Comparison of ENCODE assay signal across 12 cellular contexts in genomic region chr6:7169296-7169721, GRCh38.
DNase-seq lines count a peak whose midpoint lies in the region; ATAC-seq and TF ChIP-seq lines count a peak whose summit lies in the region.
"Had no signal": no experiment of that assay in that cellular context is flagged by ENCODE, and none has a peak within 500 bp of the region (broad histone marks: within the 10 kb centered on the region; RNA-seq: fewer than 3 reads in every experiment).

No MANE protein-coding gene starts in this region.

- H3K4me1 ChIP-seq in H9 (ENCODE audit: insufficient read depth, low read length): peaks cover 16% of the 10 kb centered on the region
- H3K4me1 ChIP-seq in right lobe of liver: peaks cover 0 to 88% (median 43%) of the 10 kb centered on the region in 4 donors
- H3K4me1 ChIP-seq in stomach smooth muscle (ENCODE audit: control insufficient read depth, insufficient read depth, low read length): peaks cover 62% of the 10 kb centered on the region

- TF ChIP-seq CTCF in H9 (conservative IDR thresholded peaks at IDR 0.05): no peak
- no peak for TF ChIP-seq CTCF in right lobe of liver (IDR thresholded peaks at IDR 0.05)
- TF ChIP-seq CTCF in natural killer cell (IDR thresholded peaks at IDR 0.05): no peak
- TF ChIP-seq CTCF in progenitor cell of endocrine pancreas (IDR thresholded peaks at IDR 0.05; ENCODE audit: unreplicated experiment): no peak

- no peak overlapping the region for H3K18ac ChIP-seq in H9 (ENCODE audit: insufficient read length, low read depth, low read length)

- TF ChIP-seq POLR2A in right lobe of liver (IDR thresholded peaks at IDR 0.05): no peak

- H2BK20ac ChIP-seq in H9 (ENCODE audit: low read depth, low read length, poor library complexity, severe bottlenecking): no peak overlapping the region

- no peak overlapping the region for H2BK120ac ChIP-seq in H9 (ENCODE audit: low read depth, low read length, poor library complexity, severe bottlenecking)

- H3K9me3 Mint-ChIP-seq in H9: no peaks in the 10 kb centered on the region
- no peaks in the 10 kb centered on the region for H3K9me3 Mint-ChIP-seq in natural killer cell
- H3K9me3 Mint-ChIP-seq in progenitor cell of endocrine pancreas (ENCODE audit: low read depth): no peaks in the 10 kb centered on the region
- H3K9me3 Mint-ChIP-seq: activated T-helper 17 cell treated with anti-CD3 and anti-CD28 coated beads, Interleukin-2, amount 50 U/mL, for 72 hours had no signal

- H2AK5ac ChIP-seq in H9 (ENCODE audit: insufficient read length, low read length): no peak overlapping the region

- H3K79me1 ChIP-seq in H9 (ENCODE audit: insufficient read depth, low read depth, low read length, poor library complexity, severe bottlenecking): no peaks in the 10 kb centered on the region

- no peak overlapping the region for H3K4me2 ChIP-seq in H9 (ENCODE audit: insufficient read depth, insufficient read length, low read length)

- H3K4me3 Mint-ChIP-seq in H9 (no peak overlapping the region), natural killer cell (no peak overlapping the region), progenitor cell of endocrine pancreas (ENCODE audit: low read depth) (no peak overlapping the region)
- H3K4me3 Mint-ChIP-seq: activated T-helper 17 cell treated with anti-CD3 and anti-CD28 coated beads, Interleukin-2, amount 50 U/mL, for 72 hours had no signal

- no peak overlapping the region for H2BK12ac ChIP-seq in H9 (ENCODE audit: insufficient read length, low read depth, low read length)

- H3K27ac Mint-ChIP-seq in H9 (peak overlapping the region in 2 of 3 experiments; percentile 79 to 85; a peak in 3 of 7 replicates), natural killer cell (no peak overlapping the region), progenitor cell of endocrine pancreas (no peak overlapping the region)
- H3K27ac Mint-ChIP-seq: activated T-helper 17 cell treated with anti-CD3 and anti-CD28 coated beads, Interleukin-2, amount 50 U/mL, for 72 hours had no signal

- H3K36me3 Mint-ChIP-seq in H9 (ENCODE audit: insufficient read depth in 1 of 3, low read depth in 3 of 3) (peaks cover 0 to 2% (median 0%) of the 10 kb centered on the region in 3 experiments; a peak in 1 of 7 replicates), natural killer cell (no peaks in the 10 kb centered on the region), progenitor cell of endocrine pancreas (ENCODE audit: insufficient read depth) (no peaks in the 10 kb centered on the region)

- intact Hi-C loops in right lobe of liver (cut with DNase I) (loop anchor here in 1 of 2 donors (10.0 kb wide), 1 partner anchor 65 kb away; no protein-coding TSS in a partner anchor), natural killer cell (cut with micrococcal nuclease) (no loop called here)

- H3T11ph ChIP-seq in H9 (ENCODE audit: low read length): no peak overlapping the region

- no peak overlapping the region for H3K56ac ChIP-seq in H9 (ENCODE audit: insufficient read length, low read depth, low read length)

- no peak for DNase-seq in H9
- DNase-seq in dermis blood vessel endothelial cell: peak; percentile 32
- DNase-seq in right lobe of liver: no peak
- no peak for DNase-seq in natural killer cell
- no peak for DNase-seq in progenitor cell of endocrine pancreas (ENCODE audit: low spot score, unreplicated experiment)
- DNase-seq in KG1 (lab: John Stamatoyannopoulos, UW): no peak
- DNase-seq: NCI-H1436 treated with DMSO at 0.1 percent for 48 hours, retina had no signal

- no peaks in the 10 kb centered on the region for H3K23me2 ChIP-seq in H9 (ENCODE audit: insufficient read length, low read depth, low read length, poor library complexity, severe bottlenecking)

- H3K23ac ChIP-seq in H9 (ENCODE audit: insufficient read length, low read depth, low read length): no peak overlapping the region

- H2AFZ ChIP-seq in H9 (ENCODE audit: low read length): no peak overlapping the region

- H2BK15ac ChIP-seq in H9 (ENCODE audit: low read depth, low read length): no peak overlapping the region

- H3K27ac ChIP-seq in H9 (ENCODE audit: insufficient read length, low read depth, low read length) (no peak overlapping the region), right lobe of liver (peak overlapping the region; percentile 63 to 88 (median 77)), stomach smooth muscle (ENCODE audit: low read length) (peak overlapping the region; percentile 55)

- H3K36me3 ChIP-seq in right lobe of liver (no peaks in the 10 kb centered on the region), stomach smooth muscle (ENCODE audit: control insufficient read depth in 2 of 2, insufficient read depth in 2 of 2, low read length in 2 of 2) (no peaks in the 10 kb centered on the region)

- H3K27me3 ChIP-seq in H9 (ENCODE audit: insufficient read depth, low read length) (no peaks in the 10 kb centered on the region), right lobe of liver (no peaks in the 10 kb centered on the region), stomach smooth muscle (ENCODE audit: control insufficient read depth in 1 of 2, insufficient read depth in 2 of 2, low read length in 2 of 2) (no peaks in the 10 kb centered on the region)

- H4K20me1 ChIP-seq in H9 (ENCODE audit: control insufficient read depth, insufficient read depth, insufficient read length): no peaks in the 10 kb centered on the region

- no peaks in the 10 kb centered on the region for H3K9me3 ChIP-seq in H9 (ENCODE audit: control insufficient read depth, low read depth, low read length)
- no peaks in the 10 kb centered on the region for H3K9me3 ChIP-seq in right lobe of liver
- H3K9me3 ChIP-seq in stomach smooth muscle (ENCODE audit: control insufficient read depth in 2 of 2, low read length in 2 of 2): no peaks in the 10 kb centered on the region

- H4K8ac ChIP-seq in H9 (replicated peaks; ENCODE audit: insufficient read length, low read depth, low read length): no peak overlapping the region

- H2BK5ac ChIP-seq in H9 (ENCODE audit: insufficient read length, low read length): no peak overlapping the region

- no peak overlapping the region for H3K4me3 ChIP-seq in right lobe of liver
- H3K4me3 ChIP-seq in stomach smooth muscle (ENCODE audit: low read length in 2 of 2): peak overlapping the region in 1 of 2 donors; percentile 35

- no peaks in the 10 kb centered on the region; the same call in 1 of the 2 replicates for H3K79me2 ChIP-seq in H9 (ENCODE audit: insufficient read depth, low read length)

- H4K91ac ChIP-seq in H9 (ENCODE audit: insufficient read length, low read depth, low read length): no peak overlapping the region

- peaks cover 66 to 67% of the 10 kb centered on the region in 2 experiments for H3K4me1 Mint-ChIP-seq in H9
- peaks cover 57 to 68% of the 10 kb centered on the region in 2 donors for H3K4me1 Mint-ChIP-seq in natural killer cell
- H3K4me1 Mint-ChIP-seq in progenitor cell of endocrine pancreas (ENCODE audit: low read depth): peaks cover 54% of the 10 kb centered on the region

- no CpG with 5 or more reads among the region's 3 CpGs for WGBS in H9 (ENCODE audit: extremely low coverage, insufficient read length, low lambda C conversion rate)
- 29% methylated on average over 3 of the region's 3 CpGs for WGBS in right lobe of liver (ENCODE audit: insufficient coverage, low coverage, low lambda C conversion rate, missing lambda C conversion rate)

- H4K5ac ChIP-seq in H9 (ENCODE audit: insufficient read length, low read depth, low read length): no peak overlapping the region

- peak; percentile 13 to 40 (median 24) for ATAC-seq in right lobe of liver
- ATAC-seq in natural killer cell: no peak
- ATAC-seq in GM21737 (IDR thresholded peaks at IDR 0.05; ENCODE audit: unreplicated experiment): no peak
- ATAC-seq: activated T-helper 17 cell treated with anti-CD3 and anti-CD28 coated beads, Interleukin-2, amount 50 U/mL, for 72 hours; HCT116 had no signal

- H3K9ac ChIP-seq in H9 (ENCODE audit: extremely low read depth, insufficient read length, low read length) (no peak overlapping the region), stomach smooth muscle (ENCODE audit: low read length in 2 of 2) (peak overlapping the region; percentile 20 to 21)

- no peak overlapping the region for H3K4ac ChIP-seq in H9 (ENCODE audit: low read depth, low read length)

- H3K14ac ChIP-seq in H9 (ENCODE audit: insufficient read depth, low read length): no peak overlapping the region

- H3K27me3 Mint-ChIP-seq in H9 (ENCODE audit: low read depth) (no peaks in the 10 kb centered on the region), natural killer cell (ENCODE audit: low read depth in 2 of 2) (no peaks in the 10 kb centered on the region), progenitor cell of endocrine pancreas (no peaks in the 10 kb centered on the region)
- H3K27me3 Mint-ChIP-seq: activated T-helper 17 cell treated with anti-CD3 and anti-CD28 coated beads, Interleukin-2, amount 50 U/mL, for 72 hours had no signal

Comparison
In these comparisons a context has a peak if more than half of its experiments do, and no peak if none do; other contexts are left out.
1. H3K27ac Mint-ChIP-seq: peak in H9 (2 of 3); none in natural killer cell (0 of 2) and progenitor cell of endocrine pancreas (single experiment).
2. ATAC-seq: peak in right lobe of liver (4 of 4); none in natural killer cell (0 of 3) and GM21737 (single experiment).